9 cellular contexts compared by ENCODE assay signal in the genomic region with DNA sequence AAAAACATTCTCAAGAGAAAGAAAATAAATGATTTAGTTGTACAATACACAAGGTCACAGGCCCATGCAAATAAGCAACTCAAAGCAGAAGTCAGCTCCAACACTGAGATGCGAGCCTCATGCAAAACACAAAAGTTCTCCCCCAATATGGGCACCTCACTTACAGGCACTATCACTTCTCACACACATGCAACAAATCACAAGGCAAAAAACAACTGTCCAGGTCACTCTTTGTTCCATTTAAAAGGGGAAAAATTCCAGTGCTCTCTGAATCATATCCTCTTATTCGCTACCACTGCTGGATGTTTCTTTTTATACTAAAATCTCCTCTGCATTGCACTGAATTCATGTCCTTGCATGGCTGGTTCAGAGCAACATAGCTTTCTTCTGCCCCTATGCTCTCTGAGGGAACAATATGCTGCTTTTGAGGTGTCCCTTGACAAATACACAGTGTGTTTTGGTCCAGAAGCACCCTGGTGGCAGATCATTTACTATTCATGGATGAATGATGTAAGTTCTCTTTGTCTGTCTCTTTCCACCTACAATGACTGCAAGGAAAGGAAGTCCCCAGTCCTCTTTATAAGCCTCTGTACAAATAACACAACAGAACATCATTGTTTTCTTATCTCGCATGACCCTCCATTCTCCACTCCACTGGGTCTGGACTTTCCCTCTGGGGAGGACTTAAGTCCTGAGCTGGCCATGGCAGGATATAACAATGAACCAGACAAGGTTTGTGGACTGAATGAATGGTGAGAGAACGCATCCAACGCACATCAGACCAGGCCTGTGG.
DNase-seq lines count a peak whose midpoint lies in the region; ATAC-seq and TF ChIP-seq lines count a peak whose summit lies in the region.
"Had no signal": no experiment of that assay in that cellular context is flagged by ENCODE, and none has a peak within 500 bp of the region (broad histone marks: within the 10 kb centered on the region; RNA-seq: fewer than 3 reads in every experiment).

No MANE protein-coding gene starts in this region.

- no peaks in the 10 kb centered on the region for H3K27me3 Mint-ChIP-seq in glutamatergic neuron (ENCODE audit: unreplicated experiment)

- H3K4me3 Mint-ChIP-seq in glutamatergic neuron (ENCODE audit: unreplicated experiment): no peak overlapping the region

- H3K27me3 ChIP-seq in HUES48 (ENCODE audit: control insufficient read depth, insufficient read depth, low read length): no peaks in the 10 kb centered on the region
- H3K27me3 ChIP-seq in colonic mucosa: no peaks in the 10 kb centered on the region

- H3K4me3 ChIP-seq in GM12865 (ENCODE audit: low read depth, low read length) (no peak overlapping the region), HUES48 (ENCODE audit: low read depth, low read length) (no peak overlapping the region), colonic mucosa (no peak overlapping the region)

- H3K27ac Mint-ChIP-seq in glutamatergic neuron (ENCODE audit: unreplicated experiment): peak overlapping the region; percentile 71

- no peaks in the 10 kb centered on the region for H3K9me3 Mint-ChIP-seq in glutamatergic neuron (ENCODE audit: unreplicated experiment)

- no peak overlapping the region for H3K9ac ChIP-seq in HUES48 (ENCODE audit: low read depth, low read length)
- H3K9ac ChIP-seq in colonic mucosa (ENCODE audit: low read depth in 2 of 2, low read length in 2 of 2): no peak overlapping the region

- H3K9me3 ChIP-seq in HUES48 (ENCODE audit: control insufficient read depth, insufficient read depth, low read length): no peaks in the 10 kb centered on the region
- H3K9me3 ChIP-seq in colonic mucosa: no peaks in the 10 kb centered on the region

- ATAC-seq in GM21576 (IDR thresholded peaks at IDR 0.05; ENCODE audit: unreplicated experiment): peak; percentile 41

- H3K27ac ChIP-seq in HUES48 (ENCODE audit: low read depth, low read length) (peak overlapping the region; percentile 19), colonic mucosa (no peak overlapping the region)

- H3K36me3 Mint-ChIP-seq in glutamatergic neuron (ENCODE audit: unreplicated experiment): no peaks in the 10 kb centered on the region

- H3K4me1 Mint-ChIP-seq in glutamatergic neuron (ENCODE audit: low read depth, unreplicated experiment): peaks cover 16% of the 10 kb centered on the region

- no peak for TF ChIP-seq CTCF in GM12865 (IDR thresholded peaks at IDR 0.05; ENCODE audit: insufficient read depth, low read depth, low read length, missing control alignments)
- TF ChIP-seq CTCF in glutamatergic neuron (IDR thresholded peaks at IDR 0.05; ENCODE audit: partially characterized antibody, unreplicated experiment): no peak
- TF ChIP-seq CTCF in colonic mucosa (IDR thresholded peaks at IDR 0.05): no peak

- H3K36me3 ChIP-seq in HUES48 (ENCODE audit: control insufficient read depth, insufficient read depth, low read length) (peaks cover 12% of the 10 kb centered on the region; the same call in 1 of the 2 replicates), colonic mucosa (no peaks in the 10 kb centered on the region)

- peak; percentile 68 for DNase-seq in GM12865 (ENCODE audit: low read depth)
- DNase-seq in glutamatergic neuron: no peak
- DNase-seq in T1000 (lab: John Stamatoyannopoulos, UW): no peak
- DNase-seq in activated naive CD4-positive, alpha-beta T cell treated with Interleukin-2 at 50 U/mL for 16 hours: no peak
- DNase-seq in dedifferentiated amniotic fluid mesenchymal stem cell (ENCODE audit: extremely low spot score): no peak
- no peak for DNase-seq in colonic mucosa
- DNase-seq: midbrain had no signal

- intact Hi-C loops in colonic mucosa (cut with DNase I): no loop called here

- H3K4me1 ChIP-seq in HUES48 (ENCODE audit: control insufficient read depth, insufficient read depth, low read length) (peaks cover 5% of the 10 kb centered on the region; the same call in 1 of the 2 replicates), colonic mucosa (no peaks in the 10 kb centered on the region)
